In the genomic region with DNA sequence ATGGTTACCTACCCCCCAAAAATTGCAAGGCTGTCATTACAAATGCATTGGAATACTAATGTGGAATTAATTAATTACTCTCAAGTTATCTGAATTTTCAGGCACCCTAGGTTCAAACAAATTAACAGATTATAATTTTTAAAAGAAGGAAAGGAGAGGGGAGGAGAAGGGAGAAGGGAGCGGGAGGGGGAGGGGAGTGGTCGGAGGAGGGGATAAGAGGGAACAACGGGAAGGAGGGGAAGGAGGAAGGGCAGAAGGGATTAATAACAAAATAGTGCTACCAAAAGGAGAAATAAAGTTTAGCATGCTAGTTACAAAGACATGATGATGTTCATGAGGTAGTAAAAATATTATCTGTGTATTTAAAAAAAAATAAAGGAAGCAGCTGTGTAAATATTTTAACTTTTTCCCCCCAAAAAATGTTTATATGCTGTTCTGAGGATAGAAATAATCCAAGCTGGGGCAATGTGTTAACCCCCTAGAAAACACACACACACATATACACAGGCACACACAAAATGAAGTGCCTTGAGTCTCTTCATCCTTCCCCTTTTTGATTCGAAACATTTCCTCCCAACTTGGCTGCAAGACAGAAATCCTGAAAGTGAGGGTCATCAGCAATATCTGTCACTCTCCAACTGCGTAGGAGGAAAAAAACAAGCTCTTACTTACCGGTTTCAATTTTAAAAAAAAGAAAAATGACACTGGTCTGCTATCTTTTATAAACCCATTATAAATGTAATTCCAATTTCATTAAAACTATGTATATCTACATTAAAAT, we compare ENCODE assay signal across 12 cellular contexts. TPM values are rescaled to one million over a fixed set of nuclear protein-coding genes. Genes with fewer than 3 reads are reported as not detected.
DNase-seq lines count a peak whose midpoint lies in the region; ATAC-seq and TF ChIP-seq lines count a peak whose summit lies in the region.
"Had no signal": no experiment of that assay in that cellular context is flagged by ENCODE, and none has a peak within 500 bp of the region (broad histone marks: within the 10 kb centered on the region; RNA-seq: fewer than 3 reads in every experiment).

No MANE protein-coding gene starts in this region.

- H3K27ac Mint-ChIP-seq in activated CD4-positive, alpha-beta T cell treated with anti-CD3 and anti-CD28 coated beads for 36 hours: no peak overlapping the region

- no peaks in the 10 kb centered on the region for H3K27me3 ChIP-seq in testis

- H3K27ac ChIP-seq in SK-N-MC (peak overlapping the region; percentile 61; the same call in 1 of the 2 replicates), testis (no peak overlapping the region)

- H3K4me3 ChIP-seq in SK-N-MC: no peak overlapping the region
- H3K4me3 ChIP-seq in fibroblast of mammary gland (ENCODE audit: control insufficient read depth, low read depth, low read length): no peak overlapping the region
- H3K4me3 ChIP-seq in testis: no peak overlapping the region

- H3K4me1 Mint-ChIP-seq in activated CD4-positive, alpha-beta T cell treated with anti-CD3 and anti-CD28 coated beads for 36 hours: peaks cover 32% of the 10 kb centered on the region

- TF ChIP-seq POLR2A in testis (IDR thresholded peaks at IDR 0.05): no peak

- H3K9me3 ChIP-seq in SK-N-MC (ENCODE audit: low read depth, low read length) (no peaks in the 10 kb centered on the region), testis (no peaks in the 10 kb centered on the region)

- no peaks in the 10 kb centered on the region for H3K9me3 Mint-ChIP-seq in activated CD4-positive, alpha-beta T cell treated with anti-CD3 and anti-CD28 coated beads for 36 hours (ENCODE audit: low read depth)
- H3K9me3 Mint-ChIP-seq: endodermal cell had no signal

- ATAC-seq in HG03066 (IDR thresholded peaks at IDR 0.05; ENCODE audit: low read depth, unreplicated experiment) (peak; percentile 61), sciatic nerve (peak; percentile 79), GM19351 (IDR thresholded peaks at IDR 0.05; ENCODE audit: unreplicated experiment) (no peak)
- no peak for ATAC-seq in activated CD4-positive, alpha-beta T cell treated with anti-CD3 and anti-CD28 coated beads for 36 hours

- 43 to 44% methylated on average over 6 of the region's 6 CpGs for WGBS in testis, 2 donors

- POLR2A ChIA-PET in activated CD4-positive, alpha-beta T cell treated with anti-CD3 and anti-CD28 coated beads for 36 hours (lab: Charles Lee): no interaction called here

- H3K4me1 ChIP-seq in testis: peaks cover 17% of the 10 kb centered on the region

- H3K27me3 Mint-ChIP-seq in activated CD4-positive, alpha-beta T cell treated with anti-CD3 and anti-CD28 coated beads for 36 hours: no peaks in the 10 kb centered on the region

- no peaks in the 10 kb centered on the region for H3K36me3 Mint-ChIP-seq in activated CD4-positive, alpha-beta T cell treated with anti-CD3 and anti-CD28 coated beads for 36 hours (ENCODE audit: low read depth)

- no peak for TF ChIP-seq CTCF in fibroblast of mammary gland (conservative IDR thresholded peaks at IDR 0.05; ENCODE audit: control insufficient read depth, insufficient read depth, low read depth, low read length)
- TF ChIP-seq CTCF in testis (IDR thresholded peaks at IDR 0.05): no peak

- no peak overlapping the region for H3K4me3 Mint-ChIP-seq in activated CD4-positive, alpha-beta T cell treated with anti-CD3 and anti-CD28 coated beads for 36 hours
- H3K4me3 Mint-ChIP-seq: endodermal cell had no signal

- H3K36me3 ChIP-seq in SK-N-MC (ENCODE audit: insufficient read depth, low read length) (no peaks in the 10 kb centered on the region), testis (ENCODE audit: low read depth, missing control alignments) (no peaks in the 10 kb centered on the region)

- CTCF ChIA-PET in activated CD4-positive, alpha-beta T cell treated with anti-CD3 and anti-CD28 coated beads for 36 hours (lab: Charles Lee): no interaction called here

- intact Hi-C loops in sciatic nerve (cut with DNase I): loop anchor here (10.0 kb wide), 1 partner anchor 56 kb away; the partner anchor contains the start of gene PPP3CA
- intact Hi-C loops in testis (cut with DNase I; ENCODE audit: low total_unique reads): no loop called here
- intact Hi-C loops in activated CD4-positive, alpha-beta T cell treated with anti-CD3 and anti-CD28 coated beads for 36 hours (cut with DNase I, micrococcal nuclease): no loop called here

- DNase-seq in SK-N-MC (ENCODE audit: low read depth, low spot score): no peak
- DNase-seq in fibroblast of mammary gland (ENCODE audit: low read depth): peak; percentile 62
- no peak for DNase-seq in sciatic nerve (ENCODE audit: low spot score)
- DNase-seq in testis: no peak
- no peak for DNase-seq in activated CD4-positive, alpha-beta T cell treated with anti-CD3 and anti-CD28 coated beads for 36 hours
- DNase-seq: amniotic stem cell; DMS153; endodermal cell; NCI-H69; stimulated activated naive CD4-positive, alpha-beta T cell had no signal

- H3K9ac ChIP-seq in SK-N-MC (ENCODE audit: insufficient read length): no peak overlapping the region

RNA-seq across cellular contexts. Expression of gene PPP3CA, which starts 58.8 kb away (rescaled TPM):
- total RNA-seq in sciatic nerve: 56.8 TPM
- 10 to 100 TPM; 39.1 to 44.5 TPM for total RNA-seq in testis
- 19.1 TPM for polyA plus RNA-seq in testis (ENCODE audit: insufficient read depth, low read depth, low replicate concordance)
- 1 to 10 TPM; 7.6 to 8.3 TPM for total RNA-seq in activated CD4-positive, alpha-beta T cell treated with anti-CD3 and anti-CD28 coated beads for 36 hours

Comparison
In these comparisons a context has a peak if more than half of its experiments do, and no peak if none do; other contexts are left out.
1. ATAC-seq: peak in HG03066 (single experiment) and sciatic nerve (single experiment); none in activated CD4-positive, alpha-beta T cell treated with anti-CD3 and anti-CD28 coated beads for 36 hours (single experiment) and GM19351 (single experiment).